Comparison of ENCODE assay signal across 10 cellular contexts in genomic region chr14:35369701-35370191, GRCh38. TPM values are rescaled to one million over a fixed set of nuclear protein-coding genes. Genes with fewer than 3 reads are reported as not detected.
DNase-seq lines count a peak whose midpoint lies in the region; ATAC-seq and TF ChIP-seq lines count a peak whose summit lies in the region.
"Had no signal": no experiment of that assay in that cellular context is flagged by ENCODE, and none has a peak within 500 bp of the region (broad histone marks: within the 10 kb centered on the region; RNA-seq: fewer than 3 reads in every experiment).

No MANE protein-coding gene starts in this region.

- no peak for TF ChIP-seq CTCF in gastrocnemius medialis (IDR thresholded peaks at IDR 0.05 in 4 of 5, conservative IDR thresholded peaks at IDR 0.05 in 1 of 5)

- no peaks in the 10 kb centered on the region for H3K27me3 ChIP-seq in gastrocnemius medialis

- peak; percentile 71 for DNase-seq in activated CD4-positive, alpha-beta T cell treated with anti-CD3 and anti-CD28 coated beads, Interleukin-2, amount 10 ng/mL, durations not matched to agents 24 days and 14 days
- no peak for DNase-seq in activated CD4-positive, alpha-beta T cell treated with anti-CD3 and anti-CD28 coated beads, Interleukin-2, amount 50 U/mL, for 48 hours
- DNase-seq in NCI-H524 (lab: John Stamatoyannopoulos, UW) (peak; percentile 58 to 85), dermis microvascular lymphatic vessel endothelial cell (ENCODE audit: low read depth in 2 of 2) (peak; percentile 82 to 98), gastrocnemius medialis (no peak), GF-D8 (lab: John Stamatoyannopoulos, UW) (no peak)
- no peak for DNase-seq in activated CD8-positive, alpha-beta memory T cell treated with anti-CD3 and anti-CD28 coated beads, Interleukin-2, amount 50 U/mL, for 4 hours
- DNase-seq: activated T-cell treated with anti-CD3 and anti-CD28 coated beads, Interleukin-2, amount 50 U/mL, for 48 hours; small intestine had no signal

- H3K4me1 ChIP-seq in gastrocnemius medialis: peaks cover 12 to 28% of the 10 kb centered on the region in 2 donors

- no peak overlapping the region for H3K27ac ChIP-seq in gastrocnemius medialis

- no peaks in the 10 kb centered on the region for H3K36me3 ChIP-seq in gastrocnemius medialis

- peak; percentile 31 to 50 for ATAC-seq in gastrocnemius medialis
- no peak for ATAC-seq in GM19455 (IDR thresholded peaks at IDR 0.05; ENCODE audit: unreplicated experiment)

- H3K4me3 Mint-ChIP-seq in activated CD4-positive, alpha-beta T cell treated with anti-CD3 and anti-CD28 coated beads, Interleukin-2, amount 10 ng/mL, durations not matched to agents 24 days and 14 days: no peak overlapping the region

- H3K9me3 ChIP-seq in gastrocnemius medialis: no peaks in the 10 kb centered on the region

- H3K9me3 Mint-ChIP-seq in activated CD4-positive, alpha-beta T cell treated with anti-CD3 and anti-CD28 coated beads, Interleukin-2, amount 10 ng/mL, durations not matched to agents 24 days and 14 days: no peaks in the 10 kb centered on the region

- no peaks in the 10 kb centered on the region for H3K36me3 Mint-ChIP-seq in activated CD4-positive, alpha-beta T cell treated with anti-CD3 and anti-CD28 coated beads, Interleukin-2, amount 10 ng/mL, durations not matched to agents 24 days and 14 days (ENCODE audit: low read depth)

- H3K27me3 Mint-ChIP-seq in activated CD4-positive, alpha-beta T cell treated with anti-CD3 and anti-CD28 coated beads, Interleukin-2, amount 10 ng/mL, durations not matched to agents 24 days and 14 days: no peaks in the 10 kb centered on the region

- TF ChIP-seq POLR2A in gastrocnemius medialis (IDR thresholded peaks at IDR 0.05): no peak

- H3K4me1 Mint-ChIP-seq in activated CD4-positive, alpha-beta T cell treated with anti-CD3 and anti-CD28 coated beads, Interleukin-2, amount 10 ng/mL, durations not matched to agents 24 days and 14 days: peaks cover 39% of the 10 kb centered on the region

- no peak overlapping the region for H3K4me3 ChIP-seq in gastrocnemius medialis

- intact Hi-C loops in activated CD4-positive, alpha-beta T cell treated with anti-CD3 and anti-CD28 coated beads, Interleukin-2, amount 10 ng/mL, durations not matched to agents 24 days and 14 days (cut with micrococcal nuclease): no loop called here
- intact Hi-C loops in gastrocnemius medialis (cut with DNase I; ENCODE audit: low total_unique reads): no loop called here

- in situ Hi-C loops in gastrocnemius medialis (cut with MboI; ENCODE audit: low sequenced_read_pairs in 4 of 4): no loop called here

- no peak overlapping the region for H3K27ac Mint-ChIP-seq in activated CD4-positive, alpha-beta T cell treated with anti-CD3 and anti-CD28 coated beads, Interleukin-2, amount 10 ng/mL, durations not matched to agents 24 days and 14 days

RNA-seq across cellular contexts. Expression of gene NFKBIA, which starts 34.8 kb away (rescaled TPM):
- 506 and 534 TPM in 2 replicates for total RNA-seq in activated CD4-positive, alpha-beta T cell treated with anti-CD3 and anti-CD28 coated beads, Interleukin-2, amount 10 ng/mL, durations not matched to agents 24 days and 14 days
- total RNA-seq in dermis microvascular lymphatic vessel endothelial cell (76.6 and 118 TPM in 2 replicates), gastrocnemius medialis (100 to 1,000 TPM; 185 to 379 (median 320) TPM)

Comparison
In these comparisons a context has a peak if more than half of its experiments do, and no peak if none do; other contexts are left out.
1. DNase-seq: peak in activated CD4-positive, alpha-beta T cell treated with anti-CD3 and anti-CD28 coated beads, Interleukin-2, amount 10 ng/mL, durations not matched to agents 24 days and 14 days (single experiment), NCI-H524 (2 of 2) and dermis microvascular lymphatic vessel endothelial cell (2 of 2); none in activated CD4-positive, alpha-beta T cell treated with anti-CD3 and anti-CD28 coated beads, Interleukin-2, amount 50 U/mL, for 48 hours (0 of 2), gastrocnemius medialis (0 of 2), activated CD8-positive, alpha-beta memory T cell treated with anti-CD3 and anti-CD28 coated beads, Interleukin-2, amount 50 U/mL, for 4 hours (single experiment) and GF-D8 (single experiment).